In the genomic region with DNA sequence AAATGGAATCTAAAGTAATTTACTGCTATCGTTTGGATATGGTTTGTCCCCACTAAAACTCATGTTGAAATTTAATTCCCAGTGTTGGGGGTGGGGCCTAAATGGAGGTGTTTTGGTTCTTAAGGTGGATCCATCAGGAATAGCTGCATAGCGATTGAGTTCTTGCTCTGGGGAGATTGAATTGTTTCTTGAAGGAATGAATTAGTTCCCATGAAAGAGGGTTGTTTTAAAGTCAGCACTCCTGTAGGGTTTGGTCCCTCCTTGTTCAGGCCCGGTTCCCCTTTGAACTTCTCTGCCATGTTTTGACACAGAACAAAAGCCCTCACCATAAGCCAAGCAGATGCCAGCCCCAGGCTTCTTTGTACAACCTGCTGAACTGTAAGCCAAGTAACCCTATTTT, we compare ENCODE assay signal across 24 cellular contexts.
"Had no signal": no experiment of that assay in that cellular context is flagged by ENCODE, and none has a peak within 500 bp of the region (broad histone marks: within the 10 kb centered on the region; RNA-seq: fewer than 3 reads in every experiment).

No MANE protein-coding gene starts in this region.

- H3K9me3 Mint-ChIP-seq: activated CD4-positive, alpha-beta memory T cell treated with anti-CD3 and anti-CD28 coated beads for 36 hours; activated CD4-positive, alpha-beta T cell treated with anti-CD3 and anti-CD28 coated beads, Interleukin-2, amount 10 ng/mL, durations not matched to agents 7 days and 5 days; activated naive CD4-positive, alpha-beta T cell treated with anti-CD3 and anti-CD28 coated beads, Interleukin-2, amount 50 U/mL, for 24 hours had no signal

- H3K4me1 Mint-ChIP-seq: activated CD4-positive, alpha-beta T cell treated with anti-CD3 and anti-CD28 coated beads, Interleukin-2, amount 10 ng/mL, durations not matched to agents 7 days and 5 days; activated naive CD4-positive, alpha-beta T cell treated with anti-CD3 and anti-CD28 coated beads, Interleukin-2, amount 50 U/mL, for 24 hours; brain had no signal

- H3K4me3 Mint-ChIP-seq: activated CD4-positive, alpha-beta memory T cell treated with anti-CD3 and anti-CD28 coated beads for 36 hours; activated CD4-positive, alpha-beta T cell treated with anti-CD3 and anti-CD28 coated beads, Interleukin-2, amount 10 ng/mL, durations not matched to agents 7 days and 5 days; activated naive CD4-positive, alpha-beta T cell treated with anti-CD3 and anti-CD28 coated beads, Interleukin-2, amount 50 U/mL, for 24 hours; activated T-cell treated with anti-CD3 and anti-CD28 coated beads, Interleukin-2, amount 50 U/mL, for 72 hours; brain; T-helper 1 cell treated with Interleukin-12 subunit alpha and Interleukin-12 subunit beta and Interleukin-4 antibody, amounts not matched to agents 30 μg/mL and 1 μg/mL, for 36 hours had no signal

- H3K36me3 Mint-ChIP-seq: activated CD4-positive, alpha-beta memory T cell treated with anti-CD3 and anti-CD28 coated beads for 36 hours; activated naive CD4-positive, alpha-beta T cell treated with anti-CD3 and anti-CD28 coated beads, Interleukin-2, amount 50 U/mL, for 24 hours had no signal

- H3K4me1 ChIP-seq: ascending aorta, Peyer's patch, SJCRH30 had no signal

- H3K9me3 ChIP-seq: ascending aorta, Peyer's patch, SJCRH30 had no signal

- H3K4me3 ChIP-seq: ascending aorta, K562, Peyer's patch, SJCRH30 had no signal

- H3K27ac Mint-ChIP-seq: activated CD4-positive, alpha-beta memory T cell treated with anti-CD3 and anti-CD28 coated beads for 36 hours; activated CD4-positive, alpha-beta T cell treated with anti-CD3 and anti-CD28 coated beads, Interleukin-2, amount 10 ng/mL, durations not matched to agents 7 days and 5 days; activated naive CD4-positive, alpha-beta T cell treated with anti-CD3 and anti-CD28 coated beads, Interleukin-2, amount 50 U/mL, for 24 hours; activated T-cell treated with anti-CD3 and anti-CD28 coated beads, Interleukin-2, amount 50 U/mL, for 72 hours; T-helper 1 cell treated with Interleukin-12 subunit alpha and Interleukin-12 subunit beta and Interleukin-4 antibody, amounts not matched to agents 30 μg/mL and 1 μg/mL, for 36 hours had no signal

- H3K27ac ChIP-seq: ascending aorta, Peyer's patch, RWPE1, SJCRH30 had no signal

- H3K27me3 Mint-ChIP-seq: activated CD4-positive, alpha-beta memory T cell treated with anti-CD3 and anti-CD28 coated beads for 36 hours; activated CD4-positive, alpha-beta T cell treated with anti-CD3 and anti-CD28 coated beads, Interleukin-2, amount 10 ng/mL, durations not matched to agents 7 days and 5 days; activated naive CD4-positive, alpha-beta T cell treated with anti-CD3 and anti-CD28 coated beads, Interleukin-2, amount 50 U/mL, for 24 hours; brain had no signal

- ATAC-seq: activated T-cell treated with anti-CD3 and anti-CD28 coated beads, Interleukin-2, amount 50 U/mL, for 72 hours; K562 had no signal

- DNase-seq: activated CD4-positive, alpha-beta memory T cell treated with anti-CD3 and anti-CD28 coated beads for 36 hours; activated CD4-positive, alpha-beta T cell treated with anti-CD3 and anti-CD28 coated beads, Interleukin-2, amount 10 ng/mL, durations not matched to agents 7 days and 5 days; activated CD4-positive, CD25-positive, alpha-beta regulatory T cell; activated CD8-positive, alpha-beta memory T cell treated with anti-CD3 and anti-CD28 coated beads for 24 hours; activated T-cell treated with anti-CD3 and anti-CD28 coated beads, Interleukin-2, amount 50 U/mL, for 72 hours; Kasumi-1; NCI-H146; NCI-H187 treated with DMSO at 0.1 percent for 48 hours; NCI-H2081 treated with DMSO at 0.1 percent for 48 hours; NCI-H2171; NCI-H2227 treated with DMSO at 0.1 percent for 48 hours; NCI-H446 treated with DMSO at 0.1 percent for 48 hours; NCI-H524 treated with DMSO at 0.1 percent for 48 hours; NCI-H82; OCI-M1; Peyer's patch; Right ventricle myocardium superior; SJCRH30 had no signal

- H3K36me3 ChIP-seq: ascending aorta, Peyer's patch, SJCRH30 had no signal

- H3K27me3 ChIP-seq: ascending aorta, Peyer's patch, SJCRH30 had no signal
